26 cellular contexts compared by ENCODE assay signal in the genomic region with DNA sequence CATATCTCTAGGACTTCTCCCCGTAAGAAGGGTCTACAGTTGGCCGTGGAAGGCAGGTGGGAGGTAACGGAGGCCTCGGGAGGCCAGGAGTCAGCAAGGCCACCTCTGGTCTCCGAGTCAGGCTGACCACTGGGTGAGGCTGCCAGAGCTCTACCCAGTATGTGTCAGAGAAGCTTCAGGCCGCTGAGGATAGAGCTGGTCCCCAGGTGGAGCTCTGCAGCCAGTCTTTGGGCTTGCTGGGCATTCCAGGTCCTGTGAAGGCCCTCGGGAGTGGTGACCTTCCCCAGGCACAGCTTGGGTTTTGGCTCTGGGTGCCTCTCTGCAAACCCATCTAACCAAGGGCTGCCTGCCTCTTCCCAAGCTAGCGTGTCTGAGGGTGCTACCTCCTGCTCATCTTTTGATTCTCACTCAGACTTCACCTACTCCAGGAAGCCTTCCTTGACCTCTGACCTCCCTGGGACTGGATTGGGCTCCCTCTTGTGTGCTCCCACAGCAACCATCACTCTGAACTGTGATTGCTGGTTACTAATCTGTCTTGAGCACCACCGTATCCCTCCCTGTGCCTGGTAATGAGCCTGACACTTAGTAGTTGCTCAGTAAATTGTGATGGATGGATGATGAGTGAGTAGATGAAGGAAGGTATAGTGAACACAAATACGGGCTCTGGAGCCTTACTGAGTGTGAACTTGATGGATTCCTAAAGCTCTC. TPM values are rescaled to one million over a fixed set of nuclear protein-coding genes. Genes with fewer than 3 reads are reported as not detected.
"Had no signal": no experiment of that assay in that cellular context is flagged by ENCODE, and none has a peak within 500 bp of the region (broad histone marks: within the 10 kb centered on the region; RNA-seq: fewer than 3 reads in every experiment).

No MANE protein-coding gene starts in this region.

- H3K27ac Mint-ChIP-seq: activated CD4-positive, alpha-beta memory T cell treated with anti-CD3 and anti-CD28 coated beads, Interleukin-2, amount 10 ng/mL, durations not matched to agents 7 days and 5 days; activated CD4-positive, alpha-beta T cell treated with anti-CD3 and anti-CD28 coated beads for 36 hours; activated naive CD8-positive, alpha-beta T cell treated with anti-CD3 and anti-CD28 coated beads, Interleukin-2, amount 50 U/mL, for 24 hours; natural killer cell treated with Interleukin-12 subunit alpha and Interleukin-12 subunit beta and Interleukin-15 and Interleukin-18, amount 100 ng/mL, for 72 hours; progenitor cell of endocrine pancreas; T-cell had no signal

- H3K9me3 Mint-ChIP-seq: activated CD4-positive, alpha-beta memory T cell treated with anti-CD3 and anti-CD28 coated beads, Interleukin-2, amount 10 ng/mL, durations not matched to agents 7 days and 5 days; activated naive CD8-positive, alpha-beta T cell treated with anti-CD3 and anti-CD28 coated beads, Interleukin-2, amount 50 U/mL, for 24 hours; natural killer cell treated with Interleukin-12 subunit alpha and Interleukin-12 subunit beta and Interleukin-15 and Interleukin-18, amount 100 ng/mL, for 72 hours; T-cell had no signal

- H3K4me1 ChIP-seq: esophagus squamous epithelium, transverse colon, vagina had no signal

- H3K27me3 ChIP-seq: right atrium auricular region, vagina had no signal

- ATAC-seq: activated CD4-positive, alpha-beta T cell treated with anti-CD3 and anti-CD28 coated beads for 36 hours; activated naive CD8-positive, alpha-beta T cell treated with anti-CD3 and anti-CD28 coated beads, Interleukin-2, amount 50 U/mL, for 24 hours; left ventricle myocardium superior; T-cell had no signal

- H3K36me3 Mint-ChIP-seq: natural killer cell treated with Interleukin-12 subunit alpha and Interleukin-12 subunit beta and Interleukin-15 and Interleukin-18, amount 100 ng/mL, for 72 hours; T-cell had no signal

- FAIRE-seq: astrocyte had no signal

- H3K4me3 ChIP-seq: esophagus squamous epithelium, right atrium auricular region, skin epidermis, transverse colon, vagina had no signal

- H3K4me3 Mint-ChIP-seq: activated CD4-positive, alpha-beta memory T cell treated with anti-CD3 and anti-CD28 coated beads, Interleukin-2, amount 10 ng/mL, durations not matched to agents 7 days and 5 days; activated CD4-positive, alpha-beta T cell treated with anti-CD3 and anti-CD28 coated beads for 36 hours; activated naive CD8-positive, alpha-beta T cell treated with anti-CD3 and anti-CD28 coated beads, Interleukin-2, amount 50 U/mL, for 24 hours; natural killer cell treated with Interleukin-12 subunit alpha and Interleukin-12 subunit beta and Interleukin-15 and Interleukin-18, amount 100 ng/mL, for 72 hours; T-cell had no signal

- DNase-seq: activated CD4-positive, alpha-beta memory T cell treated with anti-CD3 and anti-CD28 coated beads, Interleukin-2, amount 10 ng/mL, durations not matched to agents 7 days and 5 days; activated CD4-positive, alpha-beta T cell treated with anti-CD3 and anti-CD28 coated beads for 36 hours; activated CD8-positive, alpha-beta memory T cell treated with anti-CD3 and anti-CD28 coated beads, Interleukin-2, amount 50 U/mL, for 4 hours; activated naive CD4-positive, alpha-beta T cell; activated naive CD8-positive, alpha-beta T cell treated with anti-CD3 and anti-CD28 coated beads, Interleukin-2, amount 50 U/mL, for 24 hours; esophagus squamous epithelium; hippocampal formation; left ventricle myocardium superior; mesenchymal stem cell; nucleus accumbens; stimulated activated CD4-positive, alpha-beta T cell treated with anti-CD3 and anti-CD28 coated beads, Interleukin-4, amount 100 ng/mL, for 24 hours; stimulated activated naive CD4-positive, alpha-beta T cell treated with Interleukin-2 at 50 U/mL for 16 hours; substantia nigra; T-cell; T1000; transverse colon had no signal

- H3K9me3 ChIP-seq: esophagus squamous epithelium, right atrium auricular region, transverse colon, vagina had no signal

- H3K36me3 ChIP-seq: esophagus squamous epithelium, right atrium auricular region, transverse colon, vagina had no signal

- H3K27ac ChIP-seq: esophagus squamous epithelium, right atrium auricular region, skin epidermis, transverse colon, vagina, VCaP had no signal

- H3K4me1 Mint-ChIP-seq: activated CD4-positive, alpha-beta memory T cell treated with anti-CD3 and anti-CD28 coated beads, Interleukin-2, amount 10 ng/mL, durations not matched to agents 7 days and 5 days; activated CD4-positive, alpha-beta T cell treated with anti-CD3 and anti-CD28 coated beads for 36 hours; activated naive CD8-positive, alpha-beta T cell treated with anti-CD3 and anti-CD28 coated beads, Interleukin-2, amount 50 U/mL, for 24 hours; T-cell had no signal

RNA-seq across cellular contexts. Expression of gene RHBDL3, which starts 22.3 kb away (rescaled TPM):
- total RNA-seq: fibroblast of villous mesenchyme, glomerular endothelial cell, kidney epithelial cell had no signal
